In the genomic region with DNA sequence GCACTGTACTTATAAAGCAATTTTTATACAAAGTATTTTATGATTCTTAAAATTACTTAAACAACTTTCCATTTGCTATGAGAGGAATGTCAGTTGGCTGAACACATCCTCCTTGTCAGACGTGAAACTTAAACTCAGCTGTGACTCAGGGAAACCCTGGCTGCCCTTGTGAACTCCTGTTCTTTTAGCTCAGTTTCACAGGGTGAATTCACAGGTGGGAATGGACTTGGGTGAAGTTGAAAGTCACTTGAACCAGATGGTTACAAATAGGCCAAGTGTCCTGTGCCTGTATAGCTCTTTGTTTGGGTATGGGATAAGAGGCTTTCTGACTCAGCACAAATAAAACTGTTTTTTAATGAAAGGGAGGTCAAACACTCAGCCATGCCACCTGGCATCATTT, we compare ENCODE assay signal across 12 cellular contexts.
DNase-seq lines count a peak whose midpoint lies in the region; ATAC-seq and TF ChIP-seq lines count a peak whose summit lies in the region.
"Had no signal": no experiment of that assay in that cellular context is flagged by ENCODE, and none has a peak within 500 bp of the region (broad histone marks: within the 10 kb centered on the region; RNA-seq: fewer than 3 reads in every experiment).

No MANE protein-coding gene starts in this region.

- H3K4me3 ChIP-seq in fibroblast of mammary gland (ENCODE audit: control insufficient read depth, low read depth, low read length) (no peak overlapping the region), skeletal muscle cell (ENCODE audit: low read depth, low read length) (no peak overlapping the region)
- H3K4me3 ChIP-seq in CD8-positive, alpha-beta memory T cell (ENCODE audit: low read length) = no peak overlapping the region

- H3K9me3 Mint-ChIP-seq in CD8-positive, alpha-beta memory T cell = peaks cover 2 to 15% (median 5%) of the 10 kb centered on the region in 5 donors

- H3K27ac Mint-ChIP-seq in CD8-positive, alpha-beta memory T cell = no peak overlapping the region
- H3K27ac Mint-ChIP-seq: activated naive CD8-positive, alpha-beta T cell treated with anti-CD3 and anti-CD28 coated beads for 36 hours had no signal

- POLR2A ChIA-PET in CD8-positive, alpha-beta memory T cell (lab: Charles Lee) = no interaction called here

- H3K36me3 Mint-ChIP-seq in CD8-positive, alpha-beta memory T cell = no peaks in the 10 kb centered on the region
- H3K36me3 Mint-ChIP-seq: activated naive CD8-positive, alpha-beta T cell treated with anti-CD3 and anti-CD28 coated beads for 36 hours; naive B cell had no signal

- no peak for TF ChIP-seq CTCF in fibroblast of mammary gland (conservative IDR thresholded peaks at IDR 0.05; ENCODE audit: control insufficient read depth, insufficient read depth, low read depth, low read length)

- H3K4me3 Mint-ChIP-seq in CD8-positive, alpha-beta memory T cell = no peak overlapping the region
- H3K4me3 Mint-ChIP-seq: activated naive CD8-positive, alpha-beta T cell treated with anti-CD3 and anti-CD28 coated beads for 36 hours; naive B cell had no signal

- H3K27ac ChIP-seq in CD8-positive, alpha-beta memory T cell (ENCODE audit: low read depth, low read length) = no peak overlapping the region

- no peaks in the 10 kb centered on the region for H3K4me1 Mint-ChIP-seq in CD8-positive, alpha-beta memory T cell
- H3K4me1 Mint-ChIP-seq: activated naive CD8-positive, alpha-beta T cell treated with anti-CD3 and anti-CD28 coated beads for 36 hours; naive B cell had no signal

- DNase-seq in EL = peak; percentile 46
- peak; percentile 63 for DNase-seq in RPMI7951 (ENCODE audit: low read depth)
- peak; percentile 71 for DNase-seq in fibroblast of mammary gland (ENCODE audit: low read depth)
- DNase-seq in skeletal muscle cell (ENCODE audit: low read depth) = peak; percentile 67
- DNase-seq in activated naive CD4-positive, alpha-beta T cell (lab: John Stamatoyannopoulos, UW) = no peak
- no peak for DNase-seq in CD8-positive, alpha-beta memory T cell
- DNase-seq: activated CD8-positive, alpha-beta memory T cell treated with anti-CD3 and anti-CD28 coated beads for 24 hours; activated naive CD8-positive, alpha-beta T cell treated with anti-CD3 and anti-CD28 coated beads for 36 hours; naive B cell; stimulated activated CD8-positive, alpha-beta memory T cell treated with anti-CD3 and anti-CD28 coated beads, Interleukin-4, amount 100 ng/mL, for 48 hours had no signal

- CTCF ChIA-PET in CD8-positive, alpha-beta memory T cell (lab: Charles Lee) = no interaction called here

- H3K9me3 ChIP-seq in CD8-positive, alpha-beta memory T cell (ENCODE audit: low read length) = no peaks in the 10 kb centered on the region

- no peaks in the 10 kb centered on the region for H3K27me3 Mint-ChIP-seq in CD8-positive, alpha-beta memory T cell
- H3K27me3 Mint-ChIP-seq: activated naive CD8-positive, alpha-beta T cell treated with anti-CD3 and anti-CD28 coated beads for 36 hours; naive B cell had no signal

- H3K36me3 ChIP-seq in CD8-positive, alpha-beta memory T cell (ENCODE audit: insufficient read depth, low read length) = no peaks in the 10 kb centered on the region

- H3K27me3 ChIP-seq in CD8-positive, alpha-beta memory T cell (ENCODE audit: insufficient read depth, low read length, poor library complexity, severe bottlenecking) = no peaks in the 10 kb centered on the region

- no peaks in the 10 kb centered on the region for H3K4me1 ChIP-seq in CD8-positive, alpha-beta memory T cell (ENCODE audit: insufficient read depth, low read length)

- ATAC-seq in GM18511 (IDR thresholded peaks at IDR 0.05; ENCODE audit: unreplicated experiment) (no peak), HG02981 (IDR thresholded peaks at IDR 0.05; ENCODE audit: unreplicated experiment) (no peak)

Comparison
In these comparisons a context has a peak if more than half of its experiments do, and no peak if none do; other contexts are left out.
1. DNase-seq: peak in EL (single experiment), RPMI7951 (single experiment), fibroblast of mammary gland (single experiment) and skeletal muscle cell (single experiment); none in activated naive CD4-positive, alpha-beta T cell (0 of 4) and CD8-positive, alpha-beta memory T cell (0 of 5).